1 cellular context compared by ENCODE assay signal in genomic region chr19:49403404-49404187, GRCh38.
A peak's percentile ranks its signal among the peaks of the same experiment; 100 is the strongest.
TF ChIP-seq lines count a peak whose summit lies in the region.

No MANE protein-coding gene starts in this region.

TF ChIP-seq in GM23338, 12 proteins besides CTCF, POLR2A, EP300 and RAD21 (continued from another document):
- peak; percentile 98 for TF ChIP-seq ZNF462 (CRISPR knock-in tag; IDR thresholded peaks at IDR 0.05)
- TF ChIP-seq ZNF114 (CRISPR knock-in tag; IDR thresholded peaks at IDR 0.05) = peak; percentile 99
- no peak for TF ChIP-seq EZH2phosphoT487 (IDR thresholded peaks at IDR 0.05; ENCODE audit: unreplicated experiment)
- no peak for TF ChIP-seq REST (IDR thresholded peaks at IDR 0.05; ENCODE audit: unreplicated experiment)
- TF ChIP-seq STAT1 (IDR thresholded peaks at IDR 0.05; ENCODE audit: unreplicated experiment) = no peak
- TF ChIP-seq POLR2AphosphoS5 (IDR thresholded peaks at IDR 0.05; ENCODE audit: low read depth) = peak; percentile 64
- no peak for TF ChIP-seq EZH2 (IDR thresholded peaks at IDR 0.05; ENCODE audit: low read depth, unreplicated experiment)
- no peak for TF ChIP-seq NANOG (IDR thresholded peaks at IDR 0.05; ENCODE audit: borderline replicate concordance)
- peak; percentile 66 for TF ChIP-seq CREB1 (CRISPR knock-in tag; IDR thresholded peaks at IDR 0.05; ENCODE audit: low read depth)
- peak; percentile 27; the same call in 1 of the 2 replicates for TF ChIP-seq ETS1 (IDR thresholded peaks at IDR 0.05)
